In genomic region chr4:123327846-123328447, GRCh38 we compare ENCODE assay signal across 27 cellular contexts.
A peak's percentile ranks its signal among the peaks of the same experiment; 100 is the strongest.
DNase-seq lines count a peak whose midpoint lies in the region; ATAC-seq and TF ChIP-seq lines count a peak whose summit lies in the region.
"Had no signal": no experiment of that assay in that cellular context is flagged by ENCODE, and none has a peak within 500 bp of the region (broad histone marks: within the 10 kb centered on the region; RNA-seq: fewer than 3 reads in every experiment).

No MANE protein-coding gene starts in this region.

- WGBS in psoas muscle, 3 donors: 53 to 83% (median 59%) methylated on average over 4 of the region's 4 CpGs

- H3K36me3 ChIP-seq in BLaER1 treated with 17β-estradiol and CSF1 and Interleukin-3, amounts not matched to agents 10 nM and 100 nM: no peaks in the 10 kb centered on the region
- H3K36me3 ChIP-seq in psoas muscle (ENCODE audit: insufficient read depth in 1 of 2, low read depth in 1 of 2): no peaks in the 10 kb centered on the region

- no peaks in the 10 kb centered on the region for H3K27me3 ChIP-seq in BLaER1 treated with 17β-estradiol and CSF1 and Interleukin-3, amounts not matched to agents 10 nM and 100 nM
- no peaks in the 10 kb centered on the region for H3K27me3 ChIP-seq in psoas muscle (ENCODE audit: insufficient read depth in 3 of 3, low read length in 2 of 3)

- H3K9ac ChIP-seq in BLaER1 treated with 17β-estradiol and CSF1 and Interleukin-3, amounts not matched to agents 10 nM and 100 nM: no peak overlapping the region

- peaks cover 17 to 43% (median 37%) of the 10 kb centered on the region in 10 experiments for H3K4me1 ChIP-seq in BLaER1 treated with 17β-estradiol and CSF1 and Interleukin-3, amounts not matched to agents 10 nM and 100 nM
- H3K4me1 ChIP-seq in psoas muscle: no peaks in the 10 kb centered on the region

- no peak overlapping the region for H3K4me3 Mint-ChIP-seq in osteocyte (ENCODE audit: unreplicated experiment)
- H3K4me3 Mint-ChIP-seq in activated T-cell treated with anti-CD3 and anti-CD28 coated beads, Interleukin-2, amount 50 U/mL, for 4 hours: no peak overlapping the region
- H3K4me3 Mint-ChIP-seq: CD14-positive monocyte; CD8-positive, alpha-beta memory T cell had no signal

- H4K20me1 ChIP-seq in BLaER1 treated with 17β-estradiol and CSF1 and Interleukin-3, amounts not matched to agents 10 nM and 100 nM: no peaks in the 10 kb centered on the region

- peak overlapping the region in 9 of 11 experiments; percentile 20 to 79 (median 65); a peak in 17 of 22 replicates for H3K4me2 ChIP-seq in BLaER1 treated with 17β-estradiol and CSF1 and Interleukin-3, amounts not matched to agents 10 nM and 100 nM

- intact Hi-C loops in psoas muscle (cut with DNase I): no loop called here

- H3K27me3 Mint-ChIP-seq in osteocyte (ENCODE audit: unreplicated experiment): no peaks in the 10 kb centered on the region
- no peaks in the 10 kb centered on the region for H3K27me3 Mint-ChIP-seq in activated T-cell treated with anti-CD3 and anti-CD28 coated beads, Interleukin-2, amount 50 U/mL, for 4 hours (ENCODE audit: low read depth)
- H3K27me3 Mint-ChIP-seq: IgD-negative memory B cell had no signal

- H3K9me3 Mint-ChIP-seq in osteocyte (ENCODE audit: unreplicated experiment): peaks cover 15% of the 10 kb centered on the region
- peaks cover 31% of the 10 kb centered on the region for H3K9me3 Mint-ChIP-seq in activated T-cell treated with anti-CD3 and anti-CD28 coated beads, Interleukin-2, amount 50 U/mL, for 4 hours

- peaks cover 28 to 61% (median 39%) of the 10 kb centered on the region in 11 experiments for H3K9me3 ChIP-seq in BLaER1 treated with 17β-estradiol and CSF1 and Interleukin-3, amounts not matched to agents 10 nM and 100 nM (replicated peaks in 1 of 11)
- no peaks in the 10 kb centered on the region for H3K9me3 ChIP-seq in psoas muscle

- no peak overlapping the region for H3K4me3 ChIP-seq in BLaER1 treated with 17β-estradiol and CSF1 and Interleukin-3, amounts not matched to agents 10 nM and 100 nM
- no peak overlapping the region for H3K4me3 ChIP-seq in psoas muscle

- H3K27ac Mint-ChIP-seq in osteocyte (ENCODE audit: unreplicated experiment): peak overlapping the region; percentile 69
- H3K27ac Mint-ChIP-seq: CD14-positive monocyte; CD8-positive, alpha-beta memory T cell had no signal

- H3K27ac ChIP-seq in BLaER1 treated with 17β-estradiol and CSF1 and Interleukin-3, amounts not matched to agents 10 nM and 100 nM: peak overlapping the region in 5 of 11 experiments; percentile 16 to 85 (median 47); a peak in 8 of 22 replicates
- no peak overlapping the region for H3K27ac ChIP-seq in psoas muscle
- H3K27ac ChIP-seq: HL-60 had no signal

- DNase-seq in fibroblast of peridontal ligament (ENCODE audit: extremely low read depth) (peak; percentile 67), osteocyte (ENCODE audit: extremely low spot score, unreplicated experiment) (no peak), psoas muscle (no peak), cerebellar cortex (ENCODE audit: low spot score) (no peak)
- no peak for DNase-seq in activated T-cell treated with anti-CD3 and anti-CD28 coated beads, Interleukin-2, amount 50 U/mL, for 4 hours
- DNase-seq: CD8-positive, alpha-beta memory T cell; DMS 273 treated with DMSO at 0.1 percent for 48 hours; DMS79; EL; GF-D8; Karpas-422; NCI-H1092 treated with DMSO at 0.1 percent for 48 hours; NCI-H1436; NCI-H187 treated with DMSO at 0.1 percent for 48 hours; NCI-H2171 treated with DMSO at 0.1 percent for 48 hours; NCI-H345; NCI-H524 treated with DMSO at 0.1 percent for 48 hours; NCI-H82; Right ventricle myocardium superior; RPMI8226 had no signal

- peaks cover 11% of the 10 kb centered on the region for H3K4me1 Mint-ChIP-seq in osteocyte (ENCODE audit: unreplicated experiment)
- no peaks in the 10 kb centered on the region for H3K4me1 Mint-ChIP-seq in activated T-cell treated with anti-CD3 and anti-CD28 coated beads, Interleukin-2, amount 50 U/mL, for 4 hours (ENCODE audit: low read depth)

- TF ChIP-seq CTCF in osteocyte (IDR thresholded peaks at IDR 0.05) (no peak), psoas muscle (IDR thresholded peaks at IDR 0.05) (no peak)

- peaks cover 4% of the 10 kb centered on the region for H3K36me3 Mint-ChIP-seq in osteocyte (ENCODE audit: unreplicated experiment)
- H3K36me3 Mint-ChIP-seq in activated T-cell treated with anti-CD3 and anti-CD28 coated beads, Interleukin-2, amount 50 U/mL, for 4 hours (ENCODE audit: insufficient read depth): no peaks in the 10 kb centered on the region
- H3K36me3 Mint-ChIP-seq: CD14-positive monocyte, IgD-negative memory B cell had no signal

- ATAC-seq in SK-N-SH treated with all-trans-retinoic acid at 6 μM for 48 hours: peak; percentile 38; the same call in 2 of the 3 replicates
- ATAC-seq in activated T-cell treated with anti-CD3 and anti-CD28 coated beads, Interleukin-2, amount 50 U/mL, for 4 hours: no peak
- ATAC-seq in psoas muscle: no peak
- ATAC-seq in HG03045 (IDR thresholded peaks at IDR 0.05; ENCODE audit: unreplicated experiment): no peak
- ATAC-seq: HCT116 had no signal

TF ChIP-seq in SK-N-SH treated with all-trans-retinoic acid at 6 μM for 48 hours, 23 proteins besides CTCF, POLR2A, EP300 and RAD21 (continues in another document):
- TF ChIP-seq ESRRG (CRISPR knock-in tag; IDR thresholded peaks at IDR 0.05) (no peak), RARB (CRISPR knock-in tag; IDR thresholded peaks at IDR 0.05) (no peak), TSHZ2 (CRISPR knock-in tag; IDR thresholded peaks at IDR 0.05) (no peak), OSR1 (CRISPR knock-in tag; IDR thresholded peaks at IDR 0.05) (no peak), CSRNP3 (CRISPR knock-in tag; IDR thresholded peaks at IDR 0.05) (no peak), POU6F1 (CRISPR knock-in tag; IDR thresholded peaks at IDR 0.05; ENCODE audit: borderline replicate concordance, low read depth) (no peak), ZFP3 (CRISPR knock-in tag; IDR thresholded peaks at IDR 0.05) (no peak), PATZ1 (CRISPR knock-in tag; IDR thresholded peaks at IDR 0.05; ENCODE audit: borderline replicate concordance) (no peak)
